ENCODE assay signal across 16 cellular contexts in the genomic region with DNA sequence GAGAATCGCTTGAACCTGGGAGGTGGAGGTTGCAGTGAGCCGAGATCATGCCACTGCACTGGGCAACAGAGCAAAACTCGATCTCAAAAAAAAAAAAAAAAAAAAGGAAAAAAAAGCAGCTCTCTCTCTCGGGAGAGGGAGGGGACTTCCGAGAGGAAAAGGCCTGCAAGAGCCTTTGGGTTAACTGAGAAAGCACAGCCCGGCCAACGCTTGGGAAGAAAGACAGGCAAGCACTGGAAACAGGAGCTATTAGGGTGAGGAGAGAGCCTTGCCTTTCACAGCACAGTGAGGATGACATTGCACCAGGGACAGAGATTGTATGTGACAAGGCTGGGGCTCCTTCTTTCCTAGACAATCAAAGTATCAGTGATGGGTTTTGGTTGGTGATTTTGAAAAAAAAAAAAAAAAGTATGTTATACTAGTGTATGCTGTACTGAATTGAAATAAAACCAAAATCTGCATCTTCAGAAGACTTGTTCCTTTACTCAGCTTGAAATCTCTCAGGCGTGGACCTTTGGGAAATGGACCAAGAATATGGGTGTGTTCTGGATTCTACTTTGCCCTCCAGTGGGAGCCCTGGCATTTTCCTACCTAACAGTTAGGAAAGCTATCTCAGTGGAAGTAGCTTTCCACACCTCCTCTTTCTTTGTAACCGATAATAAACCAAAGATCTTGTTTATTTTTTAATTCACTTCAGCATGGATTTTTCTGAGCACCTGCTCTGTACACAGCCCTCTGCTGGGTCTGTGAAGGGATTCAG. TPM values are rescaled to one million over a fixed set of nuclear protein-coding genes. Genes with fewer than 3 reads are reported as not detected.
A peak's percentile ranks its signal among the peaks of the same experiment; 100 is the strongest.
DNase-seq lines count a peak whose midpoint lies in the region; ATAC-seq, FAIRE-seq and TF ChIP-seq lines count a peak whose summit lies in the region.
"Had no signal": no experiment of that assay in that cellular context is flagged by ENCODE, and none has a peak within 500 bp of the region (broad histone marks: within the 10 kb centered on the region; RNA-seq: fewer than 3 reads in every experiment).

No MANE protein-coding gene starts in this region.

- no peak for TF ChIP-seq CTCF in WTC11 (IDR thresholded peaks at IDR 0.05)
- no peak for TF ChIP-seq CTCF in HepG2 (CRISPR knock-in tag; IDR thresholded peaks at IDR 0.05)
- no peak for TF ChIP-seq CTCF in type B pancreatic cell (conservative IDR thresholded peaks at IDR 0.05)

- BruUV-seq in HepG2 (replicated peaks; lab: Mats Ljungman, UMichigan), result TSS peak; percentile 86

- no peaks in the 10 kb centered on the region for H4K20me1 ChIP-seq in HepG2 (ENCODE audit: insufficient read depth, low read length)

- no peak overlapping the region for H3K9ac ChIP-seq in HepG2 (ENCODE audit: insufficient read depth, low read depth, low read length)

- TF ChIP-seq POLR2A in HepG2 (IDR thresholded peaks at IDR 0.05; ENCODE audit: insufficient read depth in 1 of 2, low read depth in 2 of 2, low read length in 2 of 2), result no peak

- peaks cover 66% of the 10 kb centered on the region for H3K4me1 ChIP-seq in HepG2 (ENCODE audit: insufficient read depth, low read length)

- H3K27ac Mint-ChIP-seq in WTC11 (0 out of 2 replicates have a peak overlapping the region, but pooled peaks have one; percentile 62), type B pancreatic cell (peak overlapping the region; percentile 48)
- H3K27ac Mint-ChIP-seq: stimulated activated memory B cell treated with anti-CD40 and anti-IgM and Interleukin-4, amounts not matched to agents 10 μg/mL and 1 μg/mL and 100 μg/mL, for 72 hours had no signal

- DNase-seq in left cardiac atrium (peak; percentile 72), Right ventricle myocardium inferior (ENCODE audit: missing footprints) (no peak), WTC11 (ENCODE audit: low spot score) (no peak), HepG2 (ENCODE audit: low spot score) (no peak), type B pancreatic cell (ENCODE audit: extremely low spot score, unreplicated experiment) (no peak), caudate nucleus (lab: John Stamatoyannopoulos, UW) (no peak), OCI-M1 (lab: John Stamatoyannopoulos, UW) (no peak)
- DNase-seq in NK-92 treated with Interleukin-12 subunit alpha and Interleukin-12 subunit beta, amount 100 ng/mL, for 24 hours (lab: John Stamatoyannopoulos, UW), result no peak
- DNase-seq: anterior cingulate cortex; effector CD8-positive, alpha-beta T cell; NCI-H2029; NCI-H446 treated with DMSO at 0.1 percent for 48 hours; stimulated activated CD4-positive, alpha-beta T cell treated with anti-CD3 and anti-CD28 coated beads, Interleukin-15, amount 100 ng/mL, for 24 hours had no signal

- CTCF ChIA-PET in WTC11 (lab: Charles Lee) (interaction anchor here (0.7 to 1.1 kb wide), 3 partner anchors 12 to 237 kb away, joined by 3 read pairs; no protein-coding TSS in a partner anchor), HepG2 (lab: Yijun Ruan, JAX; ENCODE audit: low intra/inter-chr PET ratio, low total read pairs) (no interaction called here)

- H3K27me3 Mint-ChIP-seq in WTC11 (ENCODE audit: low read depth) (peaks cover 3% of the 10 kb centered on the region; the same call in 1 of the 2 replicates), type B pancreatic cell (no peaks in the 10 kb centered on the region)
- H3K27me3 Mint-ChIP-seq: stimulated activated memory B cell treated with anti-CD40 and anti-IgM and Interleukin-4, amounts not matched to agents 10 μg/mL and 1 μg/mL and 100 μg/mL, for 72 hours had no signal

- no peak overlapping the region for H3K4me2 ChIP-seq in HepG2 (ENCODE audit: low read depth, low read length)

- H3K27ac ChIP-seq in HepG2 (ENCODE audit: extremely low read length, insufficient read depth, low read length) (peak overlapping the region; percentile 40), caudate nucleus (ENCODE audit: low read depth, low read length) (no peak overlapping the region)
- H3K27ac ChIP-seq: tibial artery had no signal

- no peak for TF ChIP-seq EP300 in HepG2 (IDR thresholded peaks at IDR 0.05; ENCODE audit: low read depth in 2 of 2, low read length in 2 of 2)
- TF ChIP-seq EP300 in HepG2 (CRISPR knock-in tag; IDR thresholded peaks at IDR 0.05; ENCODE audit: borderline replicate concordance), result no peak

- no peaks in the 10 kb centered on the region for H3K27me3 ChIP-seq in HepG2 (ENCODE audit: control insufficient read depth in 1 of 2, insufficient read depth in 2 of 2, low read length in 2 of 2)
- H3K27me3 ChIP-seq: esophagus muscularis mucosa, tibial artery had no signal

- no peaks in the 10 kb centered on the region for H3K79me2 ChIP-seq in HepG2 (ENCODE audit: insufficient read depth, low read length)

- no peak overlapping the region for H3K4me3 ChIP-seq in HepG2 (replicated peaks in 1 of 3; ENCODE audit: insufficient read depth in 1 of 3, low read depth in 2 of 3, low read length in 3 of 3)
- H3K4me3 ChIP-seq: esophagus muscularis mucosa, tibial artery had no signal

- POLR2A ChIA-PET in WTC11 (lab: Charles Lee) (interaction anchor here (0.7 to 1.6 kb wide), 3 partner anchors 16 to 368 kb away, joined by 3 to 8 read pairs (median 6); a partner anchor contains a TSS), HepG2 (lab: Yijun Ruan, JAX) (interaction anchor here (1.3 to 5.5 kb wide), 3 partner anchors 10 to 153 kb away, joined by 4 to 92 read pairs (median 5); a partner anchor contains a TSS)

- FAIRE-seq in HepG2 (lab: Jason Lieb, UNC), result no peak

- no peaks in the 10 kb centered on the region for H3K9me3 ChIP-seq in HepG2 (ENCODE audit: low read length)
- H3K9me3 ChIP-seq: esophagus muscularis mucosa, tibial artery had no signal

- peaks cover 12% of the 10 kb centered on the region for H3K9me3 Mint-ChIP-seq in WTC11
- H3K9me3 Mint-ChIP-seq in type B pancreatic cell, result no peaks in the 10 kb centered on the region
- H3K9me3 Mint-ChIP-seq: stimulated activated memory B cell treated with anti-CD40 and anti-IgM and Interleukin-4, amounts not matched to agents 10 μg/mL and 1 μg/mL and 100 μg/mL, for 72 hours had no signal

- H3K4me1 Mint-ChIP-seq in WTC11 (peaks cover 22% of the 10 kb centered on the region), type B pancreatic cell (ENCODE audit: unreplicated experiment) (peaks cover 30% of the 10 kb centered on the region)

- intact Hi-C loops in left cardiac atrium (cut with DNase I) (loop anchor here (5.0 to 10.0 kb wide), 2 partner anchors 152 to 420 kb away; no protein-coding TSS in a partner anchor), Right ventricle myocardium inferior (cut with DNase I) (no loop called here), HepG2 (cut with micrococcal nuclease; ENCODE audit: unreplicated experiment) (loop anchor here (5.0 to 10.0 kb wide), 2 partner anchors 47 to 360 kb away; a partner anchor contains a TSS)

- WGBS in HepG2 (ENCODE audit: low lambda C conversion rate), result 94% methylated on average over 9 of the region's 9 CpGs

- ATAC-seq in left cardiac atrium (peak in 1 of 2 donors; percentile 21), Right ventricle myocardium inferior (no peak), WTC11 (no peak), HepG2 (no peak)
- ATAC-seq: stimulated activated memory B cell treated with anti-CD40 and anti-IgM and Interleukin-4, amounts not matched to agents 10 μg/mL and 1 μg/mL and 100 μg/mL, for 72 hours had no signal

- no peak for TF ChIP-seq RAD21 in HepG2 (CRISPR knock-in tag; IDR thresholded peaks at IDR 0.05)

- peaks cover 17 to 32% of the 10 kb centered on the region in 2 experiments for H3K36me3 ChIP-seq in HepG2 (replicated peaks in 1 of 2; ENCODE audit: control insufficient read depth in 1 of 2, insufficient read depth in 2 of 2, low read length in 2 of 2)

- H2AFZ ChIP-seq in HepG2 (ENCODE audit: low read length), result no peak overlapping the region

- H3K4me3 Mint-ChIP-seq in WTC11 (no peak overlapping the region), type B pancreatic cell (no peak overlapping the region)
- H3K4me3 Mint-ChIP-seq: stimulated activated memory B cell treated with anti-CD40 and anti-IgM and Interleukin-4, amounts not matched to agents 10 μg/mL and 1 μg/mL and 100 μg/mL, for 72 hours had no signal

- in situ Hi-C loops in HepG2 (cut with HindIII; ENCODE audit: extremely low pct_ligation_motif_present, low pct_unique_long_range_greater_than_20kb), result loop anchor here (5.0 to 25.0 kb wide), 2 partner anchors 197 to 422 kb away; no protein-coding TSS in a partner anchor

- H3K36me3 Mint-ChIP-seq in WTC11, result peaks cover 31% of the 10 kb centered on the region
- H3K36me3 Mint-ChIP-seq in type B pancreatic cell, result peaks cover 25% of the 10 kb centered on the region

RNA-seq across cellular contexts. Expression of a gene that starts 16.7 kb away (rescaled TPM):
- 10 to 100 TPM; 57.6 to 85.8 TPM for total RNA-seq in left cardiac atrium
- total RNA-seq in Right ventricle myocardium inferior, result 49.7 TPM
- total RNA-seq in WTC11 (2021), result 299 to 349 TPM (median 342 TPM) in 3 replicates
- total RNA-seq in HepG2 (2016; rRNA removed; fragmentation: Illumina TruSeq; extraction: Trizol), result 275 and 377 TPM in 2 replicates
- 67.2 and 80.5 TPM in 2 replicates for total RNA-seq in HepG2 (2016; cell fraction: cytosol; rRNA removed; fragmentation: Illumina TruSeq; extraction: Trizol; ENCODE audit: low read depth)
- 285 and 392 TPM in 2 replicates for total RNA-seq in HepG2 (2016; cell fraction: insoluble cytoplasmic fraction; rRNA removed; fragmentation: Illumina TruSeq; extraction: Trizol)
- 77.6 and 84.5 TPM in 2 replicates for total RNA-seq in HepG2 (2016; cell fraction: membrane; rRNA removed; fragmentation: Illumina TruSeq; extraction: Trizol)
- total RNA-seq in HepG2 (2016; cell fraction: nucleus; rRNA removed; fragmentation: Illumina TruSeq; extraction: Trizol), result 186 and 191 TPM in 2 replicates
- 154 and 172 TPM in 2 replicates for polyA plus RNA-seq in HepG2 (2011; rRNA removed)
- polyA plus RNA-seq in HepG2 (2011; cell fraction: cytosol; rRNA removed), result 76.4 and 98.0 TPM in 2 replicates
- polyA plus RNA-seq in HepG2 (2011; cell fraction: nucleus; rRNA removed), result 231 and 316 TPM in 2 replicates
- polyA plus RNA-seq in HepG2 (2012), result 106 and 123 TPM in 2 replicates
- polyA plus RNA-seq in HepG2 (2016; cell fraction: cytosol; fragmentation: Illumina TruSeq; extraction: Trizol; ENCODE audit: low read depth), result 48.7 and 55.5 TPM in 2 replicates
- 378 and 417 TPM in 2 replicates for polyA plus RNA-seq in HepG2 (2016; cell fraction: insoluble cytoplasmic fraction; fragmentation: Illumina TruSeq; extraction: Trizol; ENCODE audit: low read depth)
- 45.0 and 50.4 TPM in 2 replicates for polyA plus RNA-seq in HepG2 (2016; cell fraction: membrane; fragmentation: Illumina TruSeq; extraction: Trizol; ENCODE audit: low read depth)
- 359 and 362 TPM in 2 replicates for polyA plus RNA-seq in HepG2 (2016; cell fraction: nucleus; fragmentation: Illumina TruSeq; extraction: Trizol; ENCODE audit: insufficient read depth, low read depth)
- polyA minus RNA-seq in HepG2 (2011; rRNA and poly(A)+ RNA removed; ENCODE audit: low replicate concordance), result 67.1 and 233 TPM in 2 replicates
- polyA minus RNA-seq in HepG2 (2011; cell fraction: cytosol; rRNA and poly(A)+ RNA removed), result 41.8 and 45.7 TPM in 2 replicates
- 175 and 230 TPM in 2 replicates for polyA minus RNA-seq in HepG2 (2011; cell fraction: nucleus; rRNA and poly(A)+ RNA removed)
- total RNA-seq in type B pancreatic cell (ENCODE audit: low replicate concordance), result 176 and 248 TPM in 2 replicates

RNA-seq across cellular contexts. Expression of a gene that starts 43.5 kb away (rescaled TPM):
- 1 to 10 TPM; 7.3 to 8.4 TPM for total RNA-seq in left cardiac atrium
- 6.1 TPM for total RNA-seq in Right ventricle myocardium inferior
- total RNA-seq in WTC11 (2021), result 19.3 to 21.3 TPM (median 21.2 TPM) in 3 replicates
- 43.2 and 62.7 TPM in 2 replicates for total RNA-seq in HepG2 (2016; rRNA removed; fragmentation: Illumina TruSeq; extraction: Trizol)
- 12.7 and 14.8 TPM in 2 replicates for total RNA-seq in HepG2 (2016; cell fraction: cytosol; rRNA removed; fragmentation: Illumina TruSeq; extraction: Trizol; ENCODE audit: low read depth)
- 46.9 and 68.8 TPM in 2 replicates for total RNA-seq in HepG2 (2016; cell fraction: insoluble cytoplasmic fraction; rRNA removed; fragmentation: Illumina TruSeq; extraction: Trizol)
- 27.5 and 31.0 TPM in 2 replicates for total RNA-seq in HepG2 (2016; cell fraction: membrane; rRNA removed; fragmentation: Illumina TruSeq; extraction: Trizol)
- 11.9 and 15.9 TPM in 2 replicates for total RNA-seq in HepG2 (2016; cell fraction: nucleus; rRNA removed; fragmentation: Illumina TruSeq; extraction: Trizol)
- 13.0 and 14.4 TPM in 2 replicates for polyA plus RNA-seq in HepG2 (2011; rRNA removed)
- polyA plus RNA-seq in HepG2 (2011; cell fraction: cytosol; rRNA removed), result 7.9 and 12.4 TPM in 2 replicates
- polyA plus RNA-seq in HepG2 (2011; cell fraction: nucleus; rRNA removed), result 1.6 and 3.7 TPM in 2 replicates
- polyA plus RNA-seq in HepG2 (2012), result 15.2 and 30.2 TPM in 2 replicates
- polyA plus RNA-seq in HepG2 (2016; cell fraction: cytosol; fragmentation: Illumina TruSeq; extraction: Trizol; ENCODE audit: low read depth), result 12.3 and 13.5 TPM in 2 replicates
- polyA plus RNA-seq in HepG2 (2016; cell fraction: insoluble cytoplasmic fraction; fragmentation: Illumina TruSeq; extraction: Trizol; ENCODE audit: low read depth), result 58.6 and 61.6 TPM in 2 replicates
- polyA plus RNA-seq in HepG2 (2016; cell fraction: membrane; fragmentation: Illumina TruSeq; extraction: Trizol; ENCODE audit: low read depth), result 18.4 and 19.5 TPM in 2 replicates
- 23.2 and 25.7 TPM in 2 replicates for polyA plus RNA-seq in HepG2 (2016; cell fraction: nucleus; fragmentation: Illumina TruSeq; extraction: Trizol; ENCODE audit: insufficient read depth, low read depth)
- 2.1 and 7.0 TPM in 2 replicates for polyA minus RNA-seq in HepG2 (2011; rRNA and poly(A)+ RNA removed; ENCODE audit: low replicate concordance)
- polyA minus RNA-seq in HepG2 (2011; cell fraction: cytosol; rRNA and poly(A)+ RNA removed), result 6.2 and 8.2 TPM in 2 replicates
- polyA minus RNA-seq in HepG2 (2011; cell fraction: nucleus; rRNA and poly(A)+ RNA removed), result 1.7 and 2.9 TPM in 2 replicates
- 16.2 and 19.9 TPM in 2 replicates for total RNA-seq in type B pancreatic cell (ENCODE audit: low replicate concordance)
